In genomic region chr18:75107931-75108276, GRCh38 we compare ENCODE assay signal across 20 cellular contexts.
DNase-seq lines count a peak whose midpoint lies in the region; ATAC-seq and TF ChIP-seq lines count a peak whose summit lies in the region.
"Had no signal": no experiment of that assay in that cellular context is flagged by ENCODE, and none has a peak within 500 bp of the region (broad histone marks: within the 10 kb centered on the region; RNA-seq: fewer than 3 reads in every experiment).

No MANE protein-coding gene starts in this region.

- peaks cover 19% of the 10 kb centered on the region for H3K4me1 Mint-ChIP-seq in nephron

- no peaks in the 10 kb centered on the region for H3K9me3 ChIP-seq in testis
- H3K9me3 ChIP-seq: Peyer's patch had no signal

- TF ChIP-seq POLR2A in testis (IDR thresholded peaks at IDR 0.05): no peak

- H3K9me3 Mint-ChIP-seq in nephron: peaks cover 3% of the 10 kb centered on the region

- H3K36me3 ChIP-seq in testis (ENCODE audit: low read depth, missing control alignments): no peaks in the 10 kb centered on the region
- H3K36me3 ChIP-seq: Peyer's patch had no signal

- TF ChIP-seq CTCF in coronary artery (IDR thresholded peaks at IDR 0.05): no peak
- TF ChIP-seq CTCF in nephron (IDR thresholded peaks at IDR 0.05; ENCODE audit: unreplicated experiment in 3 of 3): no peak
- no peak for TF ChIP-seq CTCF in testis (IDR thresholded peaks at IDR 0.05)

- no peak overlapping the region for H3K4me3 Mint-ChIP-seq in nephron

- H3K4me3 ChIP-seq in coronary artery: no peak overlapping the region
- H3K4me3 ChIP-seq in testis: no peak overlapping the region
- H3K4me3 ChIP-seq: Peyer's patch had no signal

- WGBS in testis, 2 donors: 75 to 94% methylated on average over 7 to 8 of the region's 8 CpGs

- H3K27ac ChIP-seq in coronary artery (no peak overlapping the region), testis (no peak overlapping the region)
- H3K27ac ChIP-seq: Peyer's patch had no signal

- no peaks in the 10 kb centered on the region for H3K27me3 ChIP-seq in testis
- H3K27me3 ChIP-seq: Peyer's patch had no signal

- H3K4me1 ChIP-seq in testis: no peaks in the 10 kb centered on the region
- H3K4me1 ChIP-seq: Peyer's patch had no signal

- H3K27ac Mint-ChIP-seq in nephron: peak overlapping the region in 2 of 3 experiments; percentile 41 to 67

- intact Hi-C loops in testis (cut with DNase I; ENCODE audit: low total_unique reads): no loop called here

- no peak for ATAC-seq in HG02763 (IDR thresholded peaks at IDR 0.05; ENCODE audit: unreplicated experiment)

- peak; percentile 36 for DNase-seq in activated effector memory CD4-positive, alpha-beta T cell treated with anti-CD3 and anti-CD28 coated beads, Interleukin-2, amount 50 U/mL, for 16 hours
- DNase-seq in activated effector memory CD4-positive, alpha-beta T cell treated with Interleukin-2 at 50 U/mL for 16 hours: no peak
- DNase-seq in coronary artery (ENCODE audit: low spot score) (peak; percentile 55), testis (peak; percentile 2), T-helper 1 cell (no peak)
- DNase-seq: Calu3, DMS79 treated with DMSO at 0.1 percent for 48 hours, GF-D8, NCI-H1092, NCI-H1417 treated with DMSO at 0.1 percent for 48 hours, NCI-H1694 treated with DMSO at 0.1 percent for 48 hours, NCI-H2081, NCI-H2171, NCI-H226, NCI-H510A, NCI-H69, SIG-M5 had no signal

- peaks cover 11% of the 10 kb centered on the region for H3K27me3 Mint-ChIP-seq in nephron (ENCODE audit: low read depth)

- no peaks in the 10 kb centered on the region for H3K36me3 Mint-ChIP-seq in nephron (ENCODE audit: low read depth)

Comparison
In these comparisons a context has a peak if more than half of its experiments do, and no peak if none do; other contexts are left out.
1. DNase-seq: peak in activated effector memory CD4-positive, alpha-beta T cell treated with anti-CD3 and anti-CD28 coated beads, Interleukin-2, amount 50 U/mL, for 16 hours (single experiment), coronary artery (single experiment) and testis (single experiment); none in activated effector memory CD4-positive, alpha-beta T cell treated with Interleukin-2 at 50 U/mL for 16 hours (single experiment) and T-helper 1 cell (0 of 5).